15 cellular contexts compared by ENCODE assay signal in the genomic region with DNA sequence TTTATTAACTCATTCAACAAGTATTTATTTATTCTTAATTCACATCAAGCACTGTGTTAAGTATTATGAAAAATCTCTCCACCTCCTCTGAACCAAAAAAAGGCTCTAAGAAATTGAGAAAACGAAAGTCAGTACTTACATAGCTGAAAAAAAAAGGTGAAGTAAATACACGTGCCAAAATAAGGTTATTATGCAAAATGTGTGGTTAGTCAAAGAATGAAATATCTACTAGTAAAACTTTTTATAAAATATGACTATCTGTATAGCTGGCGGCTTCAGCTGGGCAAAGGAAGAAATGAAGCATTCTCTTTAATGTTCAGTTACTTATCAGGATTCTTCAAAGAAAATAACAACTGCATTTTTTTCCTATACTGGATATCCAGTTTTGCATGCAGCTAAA. TPM values are rescaled to one million over a fixed set of nuclear protein-coding genes. Genes with fewer than 3 reads are reported as not detected.
DNase-seq lines count a peak whose midpoint lies in the region; ATAC-seq and TF ChIP-seq lines count a peak whose summit lies in the region.
"Had no signal": no experiment of that assay in that cellular context is flagged by ENCODE, and none has a peak within 500 bp of the region (broad histone marks: within the 10 kb centered on the region; RNA-seq: fewer than 3 reads in every experiment).

No MANE protein-coding gene starts in this region.

- no peaks in the 10 kb centered on the region for H3K9me3 Mint-ChIP-seq in natural killer cell
- H3K9me3 Mint-ChIP-seq: activated T-cell treated with anti-CD3 and anti-CD28 coated beads, Interleukin-2, amount 50 U/mL, for 24 hours; natural killer cell treated with Interleukin-12 subunit alpha and Interleukin-12 subunit beta and Interleukin-15 and Interleukin-18, amount 100 ng/mL, for 72 hours had no signal

- in situ Hi-C loops in G401 (cut with HindIII; ENCODE audit: low sequenced_read_pairs): no loop called here

- intact Hi-C loops in natural killer cell (cut with micrococcal nuclease): no loop called here

- POLR2A ChIA-PET in GM10248 (lab: Yijun Ruan, JAX): no interaction called here

- peaks cover 6 to 14% of the 10 kb centered on the region in 2 donors for H3K4me1 Mint-ChIP-seq in natural killer cell

- H3K27ac Mint-ChIP-seq in natural killer cell: peak overlapping the region in 1 of 2 donors; percentile 18
- H3K27ac Mint-ChIP-seq: activated T-cell treated with anti-CD3 and anti-CD28 coated beads, Interleukin-2, amount 50 U/mL, for 24 hours; natural killer cell treated with Interleukin-12 subunit alpha and Interleukin-12 subunit beta and Interleukin-15 and Interleukin-18, amount 100 ng/mL, for 72 hours had no signal

- no peak for TF ChIP-seq CTCF in GM10248 (IDR thresholded peaks at IDR 0.05; ENCODE audit: control extremely low read depth, extremely low read depth, low read depth, missing control alignments)
- TF ChIP-seq CTCF in natural killer cell (IDR thresholded peaks at IDR 0.05): no peak

- CTCF ChIA-PET in GM10248 (lab: Yijun Ruan, JAX): interaction anchor here (1.3 to 4.5 kb wide), 7 partner anchors 8 to 175 kb away, joined by 3 to 42 read pairs (median 3); no protein-coding TSS in a partner anchor

- ATAC-seq in GM19463 (IDR thresholded peaks at IDR 0.05; ENCODE audit: unreplicated experiment) (peak; percentile 38), HG02840 (IDR thresholded peaks at IDR 0.05; ENCODE audit: low FRiP score, unreplicated experiment) (peak; percentile 54), HG03439 (IDR thresholded peaks at IDR 0.05; ENCODE audit: unreplicated experiment) (peak; percentile 57), natural killer cell (no peak)
- ATAC-seq: A549; natural killer cell treated with Interleukin-12 subunit alpha and Interleukin-12 subunit beta and Interleukin-15 and Interleukin-18, amount 100 ng/mL, for 72 hours had no signal

- H3K36me3 Mint-ChIP-seq in natural killer cell: peaks cover 17% of the 10 kb centered on the region

- DNase-seq in GM10248 (ENCODE audit: extremely low spot score) (peak; percentile 8), G401 (ENCODE audit: low spot score) (no peak), Ammon's horn (ENCODE audit: low spot score) (no peak), NCI-H226 (no peak), natural killer cell (no peak)
- DNase-seq: activated T-cell treated with anti-CD3 and anti-CD28 coated beads, Interleukin-2, amount 50 U/mL, for 24 hours; anterior cingulate cortex; SIG-M5; testis; WERI-Rb-1 had no signal

- H3K27me3 Mint-ChIP-seq in natural killer cell (ENCODE audit: low read depth in 2 of 2): no peaks in the 10 kb centered on the region
- H3K27me3 Mint-ChIP-seq: activated T-cell treated with anti-CD3 and anti-CD28 coated beads, Interleukin-2, amount 50 U/mL, for 24 hours; natural killer cell treated with Interleukin-12 subunit alpha and Interleukin-12 subunit beta and Interleukin-15 and Interleukin-18, amount 100 ng/mL, for 72 hours had no signal

- no peak overlapping the region for H3K4me3 Mint-ChIP-seq in natural killer cell
- H3K4me3 Mint-ChIP-seq: activated T-cell treated with anti-CD3 and anti-CD28 coated beads, Interleukin-2, amount 50 U/mL, for 24 hours; natural killer cell treated with Interleukin-12 subunit alpha and Interleukin-12 subunit beta and Interleukin-15 and Interleukin-18, amount 100 ng/mL, for 72 hours had no signal

RNA-seq across cellular contexts. Expression of a gene that starts 19.1 kb away (rescaled TPM):
- total RNA-seq in G401 (2014; rRNA removed; shearing (Covaris generic)): 2.4 and 3.9 TPM in 2 replicates
- total RNA-seq in natural killer cell: 1 to 10 TPM; 7.0 to 9.9 (median 8.2) TPM

RNA-seq across cellular contexts. Expression of a gene that starts 35.5 kb away (rescaled TPM):
- total RNA-seq in G401 (2014; rRNA removed; shearing (Covaris generic)): 15.7 and 30.0 TPM in 2 replicates
- total RNA-seq in natural killer cell: 1 to 10 TPM in 2 of 3 donors, under 1 TPM in 1; 0.73 to 1.9 (median 1.1) TPM

Comparison
In these comparisons a context has a peak if more than half of its experiments do, and no peak if none do; other contexts are left out.
1. ATAC-seq: peak in GM19463 (single experiment), HG02840 (single experiment) and HG03439 (single experiment); none in natural killer cell (0 of 3).